Comparison of ENCODE assay signal across 23 cellular contexts in the genomic region with DNA sequence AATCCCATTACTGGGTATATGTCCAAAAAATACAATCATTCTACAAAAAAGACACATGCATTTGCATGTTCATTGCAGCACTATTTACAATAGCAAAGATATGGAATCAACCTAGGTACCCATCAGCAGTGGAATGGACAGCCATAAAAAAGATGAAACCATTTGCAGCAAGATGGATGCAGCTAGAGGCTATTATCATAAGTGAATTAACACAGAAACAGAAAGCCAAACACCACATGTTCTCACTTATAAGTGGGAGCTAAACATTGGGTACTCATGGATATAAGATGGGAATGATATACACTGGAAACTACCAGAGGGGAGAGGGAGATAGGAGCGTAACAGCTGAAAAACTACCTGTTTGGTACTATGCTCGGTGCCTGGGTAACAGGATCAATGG.
A peak's percentile ranks its signal among the peaks of the same experiment; 100 is the strongest.
DNase-seq lines count a peak whose midpoint lies in the region; ATAC-seq and TF ChIP-seq lines count a peak whose summit lies in the region.
"Had no signal": no experiment of that assay in that cellular context is flagged by ENCODE, and none has a peak within 500 bp of the region (broad histone marks: within the 10 kb centered on the region; RNA-seq: fewer than 3 reads in every experiment).

No MANE protein-coding gene starts in this region.

- no peak overlapping the region for H3K27ac ChIP-seq in GM23338 (ENCODE audit: low read depth)
- H3K27ac ChIP-seq: BLaER1 had no signal

- H3K4me3 Mint-ChIP-seq in GM23338: no peak overlapping the region
- no peak overlapping the region for H3K4me3 Mint-ChIP-seq in T-helper 17 cell
- H3K4me3 Mint-ChIP-seq: CD14-positive monocyte; CD4-positive, alpha-beta memory T cell; CD4-positive, CD25-positive, alpha-beta regulatory T cell; CD8-positive, alpha-beta memory T cell had no signal

- H3K27me3 Mint-ChIP-seq in GM23338 (ENCODE audit: insufficient read depth, low read depth, poor library complexity) (peaks cover 5% of the 10 kb centered on the region), T-helper 17 cell (no peaks in the 10 kb centered on the region)
- H3K27me3 Mint-ChIP-seq: CD8-positive, alpha-beta memory T cell had no signal

- H3K27ac Mint-ChIP-seq in GM23338: no peak overlapping the region
- no peak overlapping the region for H3K27ac Mint-ChIP-seq in T-helper 17 cell
- H3K27ac Mint-ChIP-seq: CD14-positive monocyte; CD4-positive, alpha-beta memory T cell; CD4-positive, CD25-positive, alpha-beta regulatory T cell; CD8-positive, alpha-beta memory T cell had no signal

- no peaks in the 10 kb centered on the region for H4K20me1 ChIP-seq in GM23338 (replicated peaks; ENCODE audit: insufficient read depth)
- H4K20me1 ChIP-seq: BLaER1 had no signal

- no peaks in the 10 kb centered on the region for H3K79me2 ChIP-seq in GM23338 (replicated peaks; ENCODE audit: insufficient read depth)

- H3K4me1 Mint-ChIP-seq in GM23338 (no peaks in the 10 kb centered on the region), T-helper 17 cell (no peaks in the 10 kb centered on the region)
- H3K4me1 Mint-ChIP-seq: CD14-positive monocyte; CD4-positive, alpha-beta memory T cell; CD8-positive, alpha-beta memory T cell had no signal

- ATAC-seq in GM23338 (no peak), SK-N-SH treated with all-trans-retinoic acid at 6 μM for 48 hours (no peak), T-helper 17 cell (no peak), HG03378 (IDR thresholded peaks at IDR 0.05; ENCODE audit: unreplicated experiment) (no peak)
- ATAC-seq: GM12878 had no signal

- H3K36me3 ChIP-seq in GM23338 (ENCODE audit: insufficient read depth): no peaks in the 10 kb centered on the region; the same call in 1 of the 2 replicates
- H3K36me3 ChIP-seq: BE2C, BLaER1 had no signal

- no peak overlapping the region for H3K4me2 ChIP-seq in GM23338
- H3K4me2 ChIP-seq: BLaER1 had no signal

- H3K9me3 ChIP-seq in T-helper 17 cell (ENCODE audit: control insufficient read depth, low read length, poor library complexity, severe bottlenecking): no peaks in the 10 kb centered on the region
- H3K9me3 ChIP-seq: BE2C had no signal

- H3K4me1 ChIP-seq in GM23338 (ENCODE audit: insufficient read depth): 0 out of 2 replicates have a peak, but pooled peaks cover 3% of the 10 kb centered on the region
- H3K4me1 ChIP-seq: BE2C, BLaER1 had no signal

- H3F3A ChIP-seq in GM23338 (replicated peaks; ENCODE audit: low read depth): no peaks in the 10 kb centered on the region

- H3K27me3 ChIP-seq in GM23338 (ENCODE audit: insufficient read depth): no peaks in the 10 kb centered on the region
- H3K27me3 ChIP-seq: BE2C, BLaER1 had no signal

- H3K9me3 Mint-ChIP-seq in GM23338: peaks cover 9% of the 10 kb centered on the region; the same call in 2 of the 3 replicates

- H3K36me3 Mint-ChIP-seq in GM23338 (ENCODE audit: low read depth): peaks cover 6% of the 10 kb centered on the region; the same call in 2 of the 3 replicates
- H3K36me3 Mint-ChIP-seq in T-helper 17 cell (ENCODE audit: low read depth): peaks cover 2% of the 10 kb centered on the region
- H3K36me3 Mint-ChIP-seq: CD14-positive monocyte; CD4-positive, alpha-beta memory T cell; CD4-positive, CD25-positive, alpha-beta regulatory T cell; CD8-positive, alpha-beta memory T cell had no signal

- no peak for TF ChIP-seq CTCF in GM23338 (conservative IDR thresholded peaks at IDR 0.05; ENCODE audit: low read depth in 2 of 2)

- H2AFZ ChIP-seq in GM23338: 0 out of 2 replicates have a peak overlapping the region, but pooled peaks have one; percentile 16

- H3K4me3 ChIP-seq in GM23338: no peak overlapping the region
- H3K4me3 ChIP-seq: BLaER1, GM12878 had no signal

- DNase-seq in GM23338 (ENCODE audit: low spot score): no peak
- peak; percentile 17 for DNase-seq in SK-N-DZ (ENCODE audit: low spot score)
- DNase-seq in T-helper 17 cell: no peak
- no peak for DNase-seq in NK-92 treated with Interleukin-12 subunit alpha and Interleukin-12 subunit beta, amount 100 ng/mL, for 24 hours (lab: John Stamatoyannopoulos, UW)
- DNase-seq: 8988T; ACHN; BE2C; C1 segment of cervical spinal cord; CD4-positive, alpha-beta memory T cell; CD4-positive, CD25-positive, alpha-beta regulatory T cell; CD8-positive, alpha-beta memory T cell; COR-L47; DMS153; DMS53; DMS79; DND-41; EL; GDM1 had no signal

- peaks cover 10% of the 10 kb centered on the region; the same call in 1 of the 2 replicates for H3K9me2 ChIP-seq in GM23338 (ENCODE audit: insufficient read depth)

TF ChIP-seq in GM23338, 12 proteins besides CTCF, POLR2A, EP300 and RAD21 (continues in another document):
- TF ChIP-seq, protein P1, sequence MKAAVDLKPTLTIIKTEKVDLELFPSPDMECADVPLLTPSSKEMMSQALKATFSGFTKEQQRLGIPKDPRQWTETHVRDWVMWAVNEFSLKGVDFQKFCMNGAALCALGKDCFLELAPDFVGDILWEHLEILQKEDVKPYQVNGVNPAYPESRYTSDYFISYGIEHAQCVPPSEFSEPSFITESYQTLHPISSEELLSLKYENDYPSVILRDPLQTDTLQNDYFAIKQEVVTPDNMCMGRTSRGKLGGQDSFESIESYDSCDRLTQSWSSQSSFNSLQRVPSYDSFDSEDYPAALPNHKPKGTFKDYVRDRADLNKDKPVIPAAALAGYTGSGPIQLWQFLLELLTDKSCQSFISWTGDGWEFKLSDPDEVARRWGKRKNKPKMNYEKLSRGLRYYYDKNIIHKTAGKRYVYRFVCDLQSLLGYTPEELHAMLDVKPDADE (IDR thresholded peaks at IDR 0.05): no peak
- no peak for TF ChIP-seq JUNB (IDR thresholded peaks at IDR 0.05; ENCODE audit: unreplicated experiment)
- no peak for TF ChIP-seq ZNF331 (CRISPR knock-in tag; IDR thresholded peaks at IDR 0.05; ENCODE audit: low read depth)
- no peak for TF ChIP-seq POLR2AphosphoS5 (IDR thresholded peaks at IDR 0.05; ENCODE audit: low read depth)
- no peak for TF ChIP-seq ZNF114 (CRISPR knock-in tag; IDR thresholded peaks at IDR 0.05)
- TF ChIP-seq STAT1 (IDR thresholded peaks at IDR 0.05; ENCODE audit: unreplicated experiment): no peak

TF ChIP-seq in SK-N-SH treated with all-trans-retinoic acid at 6 μM for 48 hours, 23 proteins besides CTCF, POLR2A, EP300 and RAD21:
- TF ChIP-seq TCF4 (CRISPR knock-in tag; IDR thresholded peaks at IDR 0.05; ENCODE audit: borderline replicate concordance) (0 out of 2 replicates have a peak, but pooled peaks have one; percentile 27), ZNF70 (CRISPR knock-in tag; IDR thresholded peaks at IDR 0.05) (no peak)
